Comparison of ENCODE assay signal across 10 cellular contexts in the genomic region with DNA sequence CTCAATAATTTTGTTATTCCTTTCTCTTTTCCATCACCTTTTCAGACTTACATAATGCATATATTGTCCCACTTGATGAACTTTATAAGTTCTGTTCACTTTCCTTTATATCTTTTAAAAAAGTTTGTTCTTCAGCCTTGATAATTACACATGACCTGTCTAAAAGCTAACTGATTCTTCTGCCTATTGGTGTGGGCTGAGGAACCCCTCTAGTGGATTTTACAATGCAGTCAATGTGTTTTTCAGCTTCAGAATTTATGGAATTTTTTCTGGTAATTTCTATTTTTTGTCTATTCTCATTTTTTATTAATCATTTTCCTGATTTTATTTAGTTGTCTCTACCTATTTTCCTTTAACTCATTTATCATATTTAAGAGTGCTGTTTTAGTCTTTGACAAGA. TPM values are rescaled to one million over a fixed set of nuclear protein-coding genes. Genes with fewer than 3 reads are reported as not detected.
"Had no signal": no experiment of that assay in that cellular context is flagged by ENCODE, and none has a peak within 500 bp of the region (broad histone marks: within the 10 kb centered on the region; RNA-seq: fewer than 3 reads in every experiment).

No MANE protein-coding gene starts in this region.

- H3K4me1 ChIP-seq: HAP-1 had no signal

- DNase-seq: GM23248, GOT3, H7, HFFc6, IMR-90, KBM-7 had no signal

- ATAC-seq: HCT116 had no signal

- H3K36me3 ChIP-seq: HAP-1 had no signal

- H2AFZ ChIP-seq: GM23248 had no signal

- H3K9ac ChIP-seq: GM23248 had no signal

- H3K4me3 ChIP-seq: GM23248, HAP-1 had no signal

- H3K27ac Mint-ChIP-seq: HFFc6 had no signal

- H3K27ac ChIP-seq: GM23248 had no signal

- H3K4me3 Mint-ChIP-seq: HFFc6 had no signal

- H3K9me3 ChIP-seq: HAP-1 had no signal

RNA-seq across cellular contexts. Expression of a gene that starts 7.5 kb away (rescaled TPM):
- total RNA-seq: GM23248, H7, HFFc6, HT-29, IMR-90 had no signal

RNA-seq across cellular contexts. Expression of a gene that starts 57.7 kb away (rescaled TPM):
- total RNA-seq: GM23248, H4, H7, HFFc6, HT-29, IMR-90 had no signal
